1 cellular context compared by ENCODE assay signal in the genomic region with DNA sequence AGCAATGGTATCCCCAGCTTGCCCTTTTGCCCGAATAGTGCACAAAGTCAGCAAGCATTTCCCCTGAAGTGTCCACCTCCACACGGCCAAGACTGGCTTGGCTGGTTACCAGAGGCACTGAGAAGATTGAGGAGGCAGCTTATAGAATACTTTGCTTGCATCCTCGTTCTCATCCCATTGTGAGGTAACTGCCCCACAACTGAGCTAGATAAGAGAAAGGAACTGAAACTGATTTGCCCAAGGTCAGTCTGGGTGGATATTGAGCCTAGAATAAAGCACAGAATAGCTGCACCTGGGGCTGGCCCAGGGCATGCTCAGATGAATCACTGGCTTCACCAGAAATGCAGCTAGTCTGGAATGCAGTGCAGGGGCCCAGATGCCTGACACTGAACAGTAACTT.
TF ChIP-seq lines count a peak whose summit lies in the region.

No MANE protein-coding gene starts in this region.

TF ChIP-seq in HepG2, 621 proteins besides CTCF, POLR2A, EP300 and RAD21 (continued from another document and continues in another):
- TF ChIP-seq TAF1 (CRISPR knock-in tag; IDR thresholded peaks at IDR 0.05) (no peak), CHCHD3 (CRISPR knock-in tag; IDR thresholded peaks at IDR 0.05) (no peak), REPIN1 (CRISPR knock-in tag; IDR thresholded peaks at IDR 0.05; ENCODE audit: borderline replicate concordance, low read depth) (0 out of 2 replicates have a peak, but pooled peaks have one; percentile 45), ARNTL (CRISPR knock-in tag; IDR thresholded peaks at IDR 0.05) (no peak), MEIS2 (CRISPR knock-in tag; IDR thresholded peaks at IDR 0.05) (no peak), ZNF543 (CRISPR knock-in tag; IDR thresholded peaks at IDR 0.05) (no peak), TBP (CRISPR knock-in tag; IDR thresholded peaks at IDR 0.05) (no peak), ZNF329 (CRISPR knock-in tag; IDR thresholded peaks at IDR 0.05; ENCODE audit: low read depth) (no peak), ZNF563 (CRISPR knock-in tag; IDR thresholded peaks at IDR 0.05) (no peak), HIVEP1 (CRISPR knock-in tag; IDR thresholded peaks at IDR 0.05) (no peak), ZNF335 (CRISPR knock-in tag; IDR thresholded peaks at IDR 0.05) (no peak), MLLT10 (CRISPR knock-in tag; IDR thresholded peaks at IDR 0.05) (no peak), ZNF33B (CRISPR knock-in tag; IDR thresholded peaks at IDR 0.05) (no peak), ELF1 (CRISPR knock-in tag; IDR thresholded peaks at IDR 0.05) (no peak), MAFK (conservative IDR thresholded peaks at IDR 0.05 in 1 of 2, IDR thresholded peaks at IDR 0.05 in 1 of 2; ENCODE audit: low read length in 2 of 2) (no peak), AGO1 (IDR thresholded peaks at IDR 0.05; ENCODE audit: low read depth, low read length, poor library complexity, severe bottlenecking) (no peak), ATRX (CRISPR knock-in tag; IDR thresholded peaks at IDR 0.05; ENCODE audit: borderline replicate concordance) (no peak), FOXK1 (CRISPR knock-in tag; IDR thresholded peaks at IDR 0.05; ENCODE audit: borderline replicate concordance, low read depth) (peak; percentile 2; the same call in 1 of the 2 replicates), ZNF232 (CRISPR knock-in tag; IDR thresholded peaks at IDR 0.05; ENCODE audit: borderline replicate concordance) (no peak), TCF7 (IDR thresholded peaks at IDR 0.05; ENCODE audit: low read depth) (no peak), ZNF678 (CRISPR knock-in tag; IDR thresholded peaks at IDR 0.05) (no peak), ZNF562 (CRISPR knock-in tag; IDR thresholded peaks at IDR 0.05; ENCODE audit: borderline replicate concordance) (no peak), FOXP1 (IDR thresholded peaks at IDR 0.05) (no peak), FOXP1 (CRISPR knock-in tag; IDR thresholded peaks at IDR 0.05) (no peak), TBX2 (CRISPR knock-in tag; IDR thresholded peaks at IDR 0.05; ENCODE audit: borderline replicate concordance) (peak; percentile 34; the same call in 1 of the 2 replicates), CBX1 (IDR thresholded peaks at IDR 0.05; ENCODE audit: low read depth) (no peak), HHEX (CRISPR knock-in tag; IDR thresholded peaks at IDR 0.05) (no peak), ATAD3A (CRISPR knock-in tag; IDR thresholded peaks at IDR 0.05) (no peak), ZNF747 (CRISPR knock-in tag; IDR thresholded peaks at IDR 0.05; ENCODE audit: borderline replicate concordance) (no peak), MXI1 (IDR thresholded peaks at IDR 0.05; ENCODE audit: borderline replicate concordance, low read depth, low read length) (peak; percentile 29; the same call in 1 of the 3 replicates), EHMT2 (IDR thresholded peaks at IDR 0.05; ENCODE audit: borderline replicate concordance, low read depth, low read length) (no peak), ZNF253 (CRISPR knock-in tag; IDR thresholded peaks at IDR 0.05; ENCODE audit: borderline replicate concordance) (no peak), CENPX (CRISPR knock-in tag; IDR thresholded peaks at IDR 0.05) (no peak), ZNF484 (CRISPR knock-in tag; IDR thresholded peaks at IDR 0.05; ENCODE audit: borderline replicate concordance, low read depth) (no peak), ZKSCAN1 (IDR thresholded peaks at IDR 0.05; ENCODE audit: low read length) (no peak), PHF20 (CRISPR knock-in tag; IDR thresholded peaks at IDR 0.05) (no peak; the same call in 1 of the 2 replicates), MAF1 (CRISPR knock-in tag; IDR thresholded peaks at IDR 0.05; ENCODE audit: borderline replicate concordance) (no peak)
- TF ChIP-seq, protein P1, sequence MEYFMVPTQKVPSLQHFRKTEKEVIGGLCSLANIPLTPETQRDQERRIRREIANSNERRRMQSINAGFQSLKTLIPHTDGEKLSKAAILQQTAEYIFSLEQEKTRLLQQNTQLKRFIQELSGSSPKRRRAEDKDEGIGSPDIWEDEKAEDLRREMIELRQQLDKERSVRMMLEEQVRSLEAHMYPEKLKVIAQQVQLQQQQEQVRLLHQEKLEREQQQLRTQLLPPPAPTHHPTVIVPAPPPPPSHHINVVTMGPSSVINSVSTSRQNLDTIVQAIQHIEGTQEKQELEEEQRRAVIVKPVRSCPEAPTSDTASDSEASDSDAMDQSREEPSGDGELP (IDR thresholded peaks at IDR 0.05; ENCODE audit: borderline replicate concordance, low read depth): no peak
- TF ChIP-seq, protein P2, sequence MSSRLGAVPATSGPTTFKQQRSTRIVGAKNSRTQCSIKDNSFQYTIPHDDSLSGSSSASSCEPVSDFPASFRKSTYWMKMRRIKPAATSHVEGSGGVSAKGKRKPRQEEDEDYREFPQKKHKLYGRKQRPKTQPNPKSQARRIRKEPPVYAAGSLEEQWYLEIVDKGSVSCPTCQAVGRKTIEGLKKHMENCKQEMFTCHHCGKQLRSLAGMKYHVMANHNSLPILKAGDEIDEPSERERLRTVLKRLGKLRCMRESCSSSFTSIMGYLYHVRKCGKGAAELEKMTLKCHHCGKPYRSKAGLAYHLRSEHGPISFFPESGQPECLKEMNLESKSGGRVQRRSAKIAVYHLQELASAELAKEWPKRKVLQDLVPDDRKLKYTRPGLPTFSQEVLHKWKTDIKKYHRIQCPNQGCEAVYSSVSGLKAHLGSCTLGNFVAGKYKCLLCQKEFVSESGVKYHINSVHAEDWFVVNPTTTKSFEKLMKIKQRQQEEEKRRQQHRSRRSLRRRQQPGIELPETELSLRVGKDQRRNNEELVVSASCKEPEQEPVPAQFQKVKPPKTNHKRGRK (CRISPR knock-in tag; IDR thresholded peaks at IDR 0.05): no peak
- TF ChIP-seq, protein P3, sequence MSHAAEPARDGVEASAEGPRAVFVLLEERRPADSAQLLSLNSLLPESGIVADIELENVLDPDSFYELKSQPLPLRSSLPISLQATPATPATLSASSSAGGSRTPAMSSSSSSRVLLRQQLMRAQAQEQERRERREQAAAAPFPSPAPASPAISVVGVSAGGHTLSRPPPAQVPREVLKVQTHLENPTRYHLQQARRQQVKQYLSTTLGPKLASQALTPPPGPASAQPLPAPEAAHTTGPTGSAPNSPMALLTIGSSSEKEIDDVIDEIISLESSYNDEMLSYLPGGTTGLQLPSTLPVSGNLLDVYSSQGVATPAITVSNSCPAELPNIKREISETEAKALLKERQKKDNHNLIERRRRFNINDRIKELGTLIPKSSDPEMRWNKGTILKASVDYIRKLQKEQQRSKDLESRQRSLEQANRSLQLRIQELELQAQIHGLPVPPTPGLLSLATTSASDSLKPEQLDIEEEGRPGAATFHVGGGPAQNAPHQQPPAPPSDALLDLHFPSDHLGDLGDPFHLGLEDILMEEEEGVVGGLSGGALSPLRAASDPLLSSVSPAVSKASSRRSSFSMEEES (CRISPR knock-in tag; IDR thresholded peaks at IDR 0.05): peak; percentile 11; the same call in 1 of the 2 replicates
- TF ChIP-seq, protein P4, sequence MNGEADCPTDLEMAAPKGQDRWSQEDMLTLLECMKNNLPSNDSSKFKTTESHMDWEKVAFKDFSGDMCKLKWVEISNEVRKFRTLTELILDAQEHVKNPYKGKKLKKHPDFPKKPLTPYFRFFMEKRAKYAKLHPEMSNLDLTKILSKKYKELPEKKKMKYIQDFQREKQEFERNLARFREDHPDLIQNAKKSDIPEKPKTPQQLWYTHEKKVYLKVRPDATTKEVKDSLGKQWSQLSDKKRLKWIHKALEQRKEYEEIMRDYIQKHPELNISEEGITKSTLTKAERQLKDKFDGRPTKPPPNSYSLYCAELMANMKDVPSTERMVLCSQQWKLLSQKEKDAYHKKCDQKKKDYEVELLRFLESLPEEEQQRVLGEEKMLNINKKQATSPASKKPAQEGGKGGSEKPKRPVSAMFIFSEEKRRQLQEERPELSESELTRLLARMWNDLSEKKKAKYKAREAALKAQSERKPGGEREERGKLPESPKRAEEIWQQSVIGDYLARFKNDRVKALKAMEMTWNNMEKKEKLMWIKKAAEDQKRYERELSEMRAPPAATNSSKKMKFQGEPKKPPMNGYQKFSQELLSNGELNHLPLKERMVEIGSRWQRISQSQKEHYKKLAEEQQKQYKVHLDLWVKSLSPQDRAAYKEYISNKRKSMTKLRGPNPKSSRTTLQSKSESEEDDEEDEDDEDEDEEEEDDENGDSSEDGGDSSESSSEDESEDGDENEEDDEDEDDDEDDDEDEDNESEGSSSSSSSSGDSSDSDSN (CRISPR knock-in tag; IDR thresholded peaks at IDR 0.05): no peak
- TF ChIP-seq, protein P5, sequence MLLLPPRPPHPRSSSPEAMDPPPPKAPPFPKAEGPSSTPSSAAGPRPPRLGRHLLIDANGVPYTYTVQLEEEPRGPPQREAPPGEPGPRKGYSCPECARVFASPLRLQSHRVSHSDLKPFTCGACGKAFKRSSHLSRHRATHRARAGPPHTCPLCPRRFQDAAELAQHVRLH (CRISPR knock-in tag; IDR thresholded peaks at IDR 0.05; ENCODE audit: borderline replicate concordance, low read depth): peak; percentile 62; the same call in 1 of the 2 replicates
- TF ChIP-seq, protein P6, sequence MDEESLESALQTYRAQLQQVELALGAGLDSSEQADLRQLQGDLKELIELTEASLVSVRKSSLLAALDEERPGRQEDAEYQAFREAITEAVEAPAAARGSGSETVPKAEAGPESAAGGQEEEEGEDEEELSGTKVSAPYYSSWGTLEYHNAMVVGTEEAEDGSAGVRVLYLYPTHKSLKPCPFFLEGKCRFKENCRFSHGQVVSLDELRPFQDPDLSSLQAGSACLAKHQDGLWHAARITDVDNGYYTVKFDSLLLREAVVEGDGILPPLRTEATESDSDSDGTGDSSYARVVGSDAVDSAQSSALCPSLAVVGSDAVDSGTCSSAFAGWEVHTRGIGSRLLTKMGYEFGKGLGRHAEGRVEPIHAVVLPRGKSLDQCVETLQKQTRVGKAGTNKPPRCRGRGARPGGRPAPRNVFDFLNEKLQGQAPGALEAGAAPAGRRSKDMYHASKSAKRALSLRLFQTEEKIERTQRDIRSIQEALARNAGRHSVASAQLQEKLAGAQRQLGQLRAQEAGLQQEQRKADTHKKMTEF (CRISPR knock-in tag; IDR thresholded peaks at IDR 0.05): peak; percentile 68
- TF ChIP-seq, protein P7, sequence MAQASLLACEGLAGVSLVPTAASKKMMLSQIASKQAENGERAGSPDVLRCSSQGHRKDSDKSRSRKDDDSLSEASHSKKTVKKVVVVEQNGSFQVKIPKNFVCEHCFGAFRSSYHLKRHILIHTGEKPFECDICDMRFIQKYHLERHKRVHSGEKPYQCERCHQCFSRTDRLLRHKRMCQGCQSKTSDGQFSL (CRISPR knock-in tag; IDR thresholded peaks at IDR 0.05): no peak
- TF ChIP-seq, protein P8, sequence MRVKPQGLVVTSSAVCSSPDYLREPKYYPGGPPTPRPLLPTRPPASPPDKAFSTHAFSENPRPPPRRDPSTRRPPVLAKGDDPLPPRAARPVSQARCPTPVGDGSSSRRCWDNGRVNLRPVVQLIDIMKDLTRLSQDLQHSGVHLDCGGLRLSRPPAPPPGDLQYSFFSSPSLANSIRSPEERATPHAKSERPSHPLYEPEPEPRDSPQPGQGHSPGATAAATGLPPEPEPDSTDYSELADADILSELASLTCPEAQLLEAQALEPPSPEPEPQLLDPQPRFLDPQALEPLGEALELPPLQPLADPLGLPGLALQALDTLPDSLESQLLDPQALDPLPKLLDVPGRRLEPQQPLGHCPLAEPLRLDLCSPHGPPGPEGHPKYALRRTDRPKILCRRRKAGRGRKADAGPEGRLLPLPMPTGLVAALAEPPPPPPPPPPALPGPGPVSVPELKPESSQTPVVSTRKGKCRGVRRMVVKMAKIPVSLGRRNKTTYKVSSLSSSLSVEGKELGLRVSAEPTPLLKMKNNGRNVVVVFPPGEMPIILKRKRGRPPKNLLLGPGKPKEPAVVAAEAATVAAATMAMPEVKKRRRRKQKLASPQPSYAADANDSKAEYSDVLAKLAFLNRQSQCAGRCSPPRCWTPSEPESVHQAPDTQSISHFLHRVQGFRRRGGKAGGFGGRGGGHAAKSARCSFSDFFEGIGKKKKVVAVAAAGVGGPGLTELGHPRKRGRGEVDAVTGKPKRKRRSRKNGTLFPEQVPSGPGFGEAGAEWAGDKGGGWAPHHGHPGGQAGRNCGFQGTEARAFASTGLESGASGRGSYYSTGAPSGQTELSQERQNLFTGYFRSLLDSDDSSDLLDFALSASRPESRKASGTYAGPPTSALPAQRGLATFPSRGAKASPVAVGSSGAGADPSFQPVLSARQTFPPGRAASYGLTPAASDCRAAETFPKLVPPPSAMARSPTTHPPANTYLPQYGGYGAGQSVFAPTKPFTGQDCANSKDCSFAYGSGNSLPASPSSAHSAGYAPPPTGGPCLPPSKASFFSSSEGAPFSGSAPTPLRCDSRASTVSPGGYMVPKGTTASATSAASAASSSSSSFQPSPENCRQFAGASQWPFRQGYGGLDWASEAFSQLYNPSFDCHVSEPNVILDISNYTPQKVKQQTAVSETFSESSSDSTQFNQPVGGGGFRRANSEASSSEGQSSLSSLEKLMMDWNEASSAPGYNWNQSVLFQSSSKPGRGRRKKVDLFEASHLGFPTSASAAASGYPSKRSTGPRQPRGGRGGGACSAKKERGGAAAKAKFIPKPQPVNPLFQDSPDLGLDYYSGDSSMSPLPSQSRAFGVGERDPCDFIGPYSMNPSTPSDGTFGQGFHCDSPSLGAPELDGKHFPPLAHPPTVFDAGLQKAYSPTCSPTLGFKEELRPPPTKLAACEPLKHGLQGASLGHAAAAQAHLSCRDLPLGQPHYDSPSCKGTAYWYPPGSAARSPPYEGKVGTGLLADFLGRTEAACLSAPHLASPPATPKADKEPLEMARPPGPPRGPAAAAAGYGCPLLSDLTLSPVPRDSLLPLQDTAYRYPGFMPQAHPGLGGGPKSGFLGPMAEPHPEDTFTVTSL (CRISPR knock-in tag; IDR thresholded peaks at IDR 0.05; ENCODE audit: borderline replicate concordance): peak; percentile 52; the same call in 1 of the 2 replicates
- TF ChIP-seq, protein P9, sequence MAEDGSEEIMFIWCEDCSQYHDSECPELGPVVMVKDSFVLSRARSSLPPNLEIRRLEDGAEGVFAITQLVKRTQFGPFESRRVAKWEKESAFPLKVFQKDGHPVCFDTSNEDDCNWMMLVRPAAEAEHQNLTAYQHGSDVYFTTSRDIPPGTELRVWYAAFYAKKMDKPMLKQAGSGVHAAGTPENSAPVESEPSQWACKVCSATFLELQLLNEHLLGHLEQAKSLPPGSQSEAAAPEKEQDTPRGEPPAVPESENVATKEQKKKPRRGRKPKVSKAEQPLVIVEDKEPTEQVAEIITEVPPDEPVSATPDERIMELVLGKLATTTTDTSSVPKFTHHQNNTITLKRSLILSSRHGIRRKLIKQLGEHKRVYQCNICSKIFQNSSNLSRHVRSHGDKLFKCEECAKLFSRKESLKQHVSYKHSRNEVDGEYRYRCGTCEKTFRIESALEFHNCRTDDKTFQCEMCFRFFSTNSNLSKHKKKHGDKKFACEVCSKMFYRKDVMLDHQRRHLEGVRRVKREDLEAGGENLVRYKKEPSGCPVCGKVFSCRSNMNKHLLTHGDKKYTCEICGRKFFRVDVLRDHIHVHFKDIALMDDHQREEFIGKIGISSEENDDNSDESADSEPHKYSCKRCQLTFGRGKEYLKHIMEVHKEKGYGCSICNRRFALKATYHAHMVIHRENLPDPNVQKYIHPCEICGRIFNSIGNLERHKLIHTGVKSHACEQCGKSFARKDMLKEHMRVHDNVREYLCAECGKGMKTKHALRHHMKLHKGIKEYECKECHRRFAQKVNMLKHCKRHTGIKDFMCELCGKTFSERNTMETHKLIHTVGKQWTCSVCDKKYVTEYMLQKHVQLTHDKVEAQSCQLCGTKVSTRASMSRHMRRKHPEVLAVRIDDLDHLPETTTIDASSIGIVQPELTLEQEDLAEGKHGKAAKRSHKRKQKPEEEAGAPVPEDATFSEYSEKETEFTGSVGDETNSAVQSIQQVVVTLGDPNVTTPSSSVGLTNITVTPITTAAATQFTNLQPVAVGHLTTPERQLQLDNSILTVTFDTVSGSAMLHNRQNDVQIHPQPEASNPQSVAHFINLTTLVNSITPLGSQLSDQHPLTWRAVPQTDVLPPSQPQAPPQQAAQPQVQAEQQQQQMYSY (CRISPR knock-in tag; IDR thresholded peaks at IDR 0.05): no peak
